8 cellular contexts compared by ENCODE assay signal in the genomic region with DNA sequence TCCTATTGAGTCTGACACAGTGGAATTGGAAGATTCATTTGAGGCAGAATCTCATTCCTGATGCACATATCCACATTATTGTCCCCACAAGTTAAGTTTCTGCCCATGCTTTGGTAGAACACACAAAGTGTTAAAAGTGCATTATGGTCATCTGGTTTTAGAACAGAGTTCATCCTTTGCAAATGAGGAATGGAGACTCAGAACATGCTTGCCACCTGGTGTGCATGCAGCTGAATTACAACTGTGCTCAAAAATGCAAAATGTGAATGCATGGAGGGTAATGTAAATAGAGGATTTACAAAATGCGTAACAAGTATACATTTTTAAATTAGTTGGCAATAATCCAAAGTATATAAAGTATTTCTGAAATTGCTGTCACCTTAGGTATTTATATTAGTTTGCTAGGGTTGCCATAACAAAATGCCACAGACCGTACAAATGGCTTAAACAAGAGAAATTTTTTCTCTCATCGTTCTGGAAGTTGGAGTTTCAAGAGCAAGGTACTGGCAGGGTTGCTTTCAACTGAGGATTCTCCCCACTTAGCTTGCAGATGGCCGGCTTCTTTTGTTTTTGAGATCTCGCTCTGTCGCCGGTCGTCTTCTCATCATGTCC.
DNase-seq lines count a peak whose midpoint lies in the region; ATAC-seq, FAIRE-seq and TF ChIP-seq lines count a peak whose summit lies in the region.

No MANE protein-coding gene starts in this region.

- ATAC-seq in GM19452 (IDR thresholded peaks at IDR 0.05; ENCODE audit: unreplicated experiment) (peak; percentile 93), GM21367 (IDR thresholded peaks at IDR 0.05; ENCODE audit: unreplicated experiment) (no peak), HG03196 (IDR thresholded peaks at IDR 0.05; ENCODE audit: unreplicated experiment) (no peak)

- FAIRE-seq in HTR-8/SVneo (lab: Jason Lieb, UNC): peak; percentile 95

- TF ChIP-seq CTCF in fibroblast of villous mesenchyme (IDR thresholded peaks at IDR 0.05; ENCODE audit: insufficient read depth, low read depth, low read length): peak; percentile 79

- DNase-seq in DMS 273 treated with DMSO at 0.1 percent for 48 hours (lab: John Stamatoyannopoulos, UW) (peak; percentile 3), HTR-8/SVneo (ENCODE audit: insufficient read length, low spot score) (peak; percentile 55), SHP77 (lab: John Stamatoyannopoulos, UW) (peak; percentile 46 to 72), fibroblast of villous mesenchyme (ENCODE audit: low read depth) (peak; percentile 48), smooth muscle cell of the brain vasculature (ENCODE audit: low read depth, low spot score) (peak; percentile 18)

- H3K4me3 ChIP-seq in fibroblast of villous mesenchyme (ENCODE audit: low read depth, low read length): no peak overlapping the region

Comparison
In these comparisons a context has a peak if more than half of its experiments do, and no peak if none do; other contexts are left out.
1. DNase-seq: peak in every context shown above with its lines; median percentile 59 in SHP77; 55 in HTR-8/SVneo; 48 in fibroblast of villous mesenchyme; 18 in smooth muscle cell of the brain vasculature; 3 in DMS 273 treated with DMSO at 0.1 percent for 48 hours.